ENCODE assay signal across 26 cellular contexts in genomic region chr2:126792993-126793392, GRCh38.
"Had no signal": no experiment of that assay in that cellular context is flagged by ENCODE, and none has a peak within 500 bp of the region (broad histone marks: within the 10 kb centered on the region; RNA-seq: fewer than 3 reads in every experiment).

No MANE protein-coding gene starts in this region.

- DNase-seq: activated CD4-positive, alpha-beta T cell treated with anti-CD3 and anti-CD28 coated beads, Interleukin-2, amount 50 U/mL, for 1 hour; activated gamma-delta T cell treated with Interleukin-2 at 50 U/mL for 16 hours; activated T-cell treated with anti-CD3 and anti-CD28 coated beads for 4 hours; brain microvascular endothelial cell; central memory CD4-positive, alpha-beta T cell; effector memory CD4-positive, alpha-beta T cell; foreskin melanocyte; glutamatergic neuron; immature natural killer cell; kidney glomerular epithelial cell; left ventricle myocardium inferior; naive thymus-derived CD8-positive, alpha-beta T cell; right cardiac atrium; stimulated activated CD4-positive, alpha-beta T cell treated with anti-CD3 and anti-CD28 coated beads, Interleukin-1b, Interleukin-23, amount 100 ng/mL, for 48 hours; T1000 had no signal

- ATAC-seq: esophagus mucosa; naive thymus-derived CD8-positive, alpha-beta T cell; pancreas; right cardiac atrium had no signal

- H3K9me3 ChIP-seq: adrenal gland, ascending aorta, left ventricle myocardium inferior, neutrophil, pancreas, tibial nerve, uterus had no signal

- H3K36me3 ChIP-seq: adrenal gland, ascending aorta, brain microvascular endothelial cell, left ventricle myocardium inferior, neutrophil, pancreas, tibial nerve, uterus had no signal

- H3K27ac ChIP-seq: adrenal gland, ascending aorta, brain microvascular endothelial cell, hepatocyte, left ventricle myocardium inferior, neutrophil, pancreas, tibial nerve, uterus had no signal

- H3K4me3 Mint-ChIP-seq: activated naive CD4-positive, alpha-beta T cell treated with anti-CD3 and anti-CD28 coated beads, Interleukin-2, amount 50 U/mL, for 24 hours; immature natural killer cell; mesothelial cell of epicardium; naive thymus-derived CD8-positive, alpha-beta T cell; stimulated activated naive CD8-positive, alpha-beta T cell treated with anti-CD3 and anti-CD28 coated beads, Interleukin-15, Interleukin-2, amounts not matched to agents 100 ng/mL and 50 ng/mL, for 24 hours had no signal

- H3K4me1 Mint-ChIP-seq: activated naive CD4-positive, alpha-beta T cell treated with anti-CD3 and anti-CD28 coated beads, Interleukin-2, amount 50 U/mL, for 24 hours; immature natural killer cell; mesothelial cell of epicardium; naive thymus-derived CD8-positive, alpha-beta T cell had no signal

- H3K4me3 ChIP-seq: adrenal gland, ascending aorta, hepatocyte, left ventricle myocardium inferior, pancreas, tibial nerve, uterus had no signal

- H3K27me3 ChIP-seq: adrenal gland, ascending aorta, brain microvascular endothelial cell, pancreas, uterus had no signal

- H3K36me3 Mint-ChIP-seq: activated naive CD4-positive, alpha-beta T cell treated with anti-CD3 and anti-CD28 coated beads, Interleukin-2, amount 50 U/mL, for 24 hours; immature natural killer cell; mesothelial cell of epicardium; naive thymus-derived CD8-positive, alpha-beta T cell had no signal

- H3K27ac Mint-ChIP-seq: activated naive CD4-positive, alpha-beta T cell treated with anti-CD3 and anti-CD28 coated beads, Interleukin-2, amount 50 U/mL, for 24 hours; immature natural killer cell; mesothelial cell of epicardium; naive thymus-derived CD8-positive, alpha-beta T cell; stimulated activated naive CD8-positive, alpha-beta T cell treated with anti-CD3 and anti-CD28 coated beads, Interleukin-15, Interleukin-2, amounts not matched to agents 100 ng/mL and 50 ng/mL, for 24 hours had no signal

- H3K4me1 ChIP-seq: adrenal gland, ascending aorta, left ventricle myocardium inferior, pancreas, tibial nerve, uterus had no signal
